Comparison of ENCODE assay signal across 1 cellular context in genomic region chr4:85724801-85725548, GRCh38.
TF ChIP-seq lines count a peak whose summit lies in the region.

No MANE protein-coding gene starts in this region.

TF ChIP-seq in H1, 55 proteins besides CTCF, POLR2A, EP300 and RAD21 (continued from another document):
- no peak for TF ChIP-seq CHD2 (IDR thresholded peaks at IDR 0.05; ENCODE audit: low read length)
- no peak for TF ChIP-seq MAX (IDR thresholded peaks at IDR 0.05)
- TF ChIP-seq SAP30 (IDR thresholded peaks at IDR 0.05; ENCODE audit: insufficient read depth, insufficient replicate concordance, low read length) = no peak
- TF ChIP-seq FOSL1 (IDR thresholded peaks at IDR 0.05; ENCODE audit: insufficient read depth, low read depth, low read length) = no peak
- TF ChIP-seq RBBP5 (IDR thresholded peaks at IDR 0.05; ENCODE audit: borderline replicate concordance, low read depth, low read length) = no peak
- TF ChIP-seq CHD1 (IDR thresholded peaks at IDR 0.05; ENCODE audit: low read depth, low read length) = no peak
- TF ChIP-seq ATF2 (IDR thresholded peaks at IDR 0.05; ENCODE audit: low read length) = no peak
- no peak for TF ChIP-seq E2F6 (IDR thresholded peaks at IDR 0.05)
- no peak for TF ChIP-seq BACH1 (IDR thresholded peaks at IDR 0.05; ENCODE audit: low read length)
- no peak for TF ChIP-seq KDM5A (IDR thresholded peaks at IDR 0.05; ENCODE audit: low read length)
- no peak for TF ChIP-seq CTBP2 (IDR thresholded peaks at IDR 0.05; ENCODE audit: borderline replicate concordance, insufficient read depth, insufficient read length, low read length)
- no peak for TF ChIP-seq SP4 (IDR thresholded peaks at IDR 0.05; ENCODE audit: low read length)
- TF ChIP-seq HDAC6 (IDR thresholded peaks at IDR 0.05; ENCODE audit: low read depth, low read length) = no peak
- TF ChIP-seq PHF8 (conservative IDR thresholded peaks at IDR 0.05; ENCODE audit: low read depth, low read length) = no peak
